Comparison of ENCODE assay signal across 18 cellular contexts in genomic region chr6:166657531-166657930, GRCh38. TPM values are rescaled to one million over a fixed set of nuclear protein-coding genes. Genes with fewer than 3 reads are reported as not detected.
A peak's percentile ranks its signal among the peaks of the same experiment; 100 is the strongest.
DNase-seq lines count a peak whose midpoint lies in the region; ATAC-seq, FAIRE-seq and TF ChIP-seq lines count a peak whose summit lies in the region.
"Had no signal": no experiment of that assay in that cellular context is flagged by ENCODE, and none has a peak within 500 bp of the region (broad histone marks: within the 10 kb centered on the region; RNA-seq: fewer than 3 reads in every experiment).

No MANE protein-coding gene starts in this region.

- 83% methylated on average over 9 of the region's 9 CpGs; no CpG with 5 or more reads in 1 of the 2 experiments for WGBS in H1 (ENCODE audit: extremely low coverage in 1 of 2, insufficient coverage in 1 of 2, insufficient read length in 1 of 2, insufficient replicate concordance in 2 of 2, low coverage in 1 of 2, low lambda C conversion rate in 2 of 2, missing lambda C conversion rate in 1 of 2), 2 experiments
- 90 to 95% methylated on average over 9 of the region's 9 CpGs for WGBS in thyroid gland, 2 donors

- no peaks in the 10 kb centered on the region for H3K79me2 ChIP-seq in H1 (ENCODE audit: control insufficient read depth in 1 of 2, insufficient read depth in 2 of 2, low read length in 2 of 2)

- peaks cover 0 to 27% (median 14%) of the 10 kb centered on the region in 4 experiments; a peak in 6 of 7 replicates for H3K27me3 ChIP-seq in H1 (replicated peaks in 1 of 4; ENCODE audit: control insufficient read depth in 3 of 4, extremely low read depth in 1 of 4, insufficient read depth in 3 of 4, low read length in 3 of 4)
- H3K27me3 ChIP-seq in thyroid gland: no peaks in the 10 kb centered on the region
- H3K27me3 ChIP-seq: pancreas had no signal

- peaks cover 0 to 2% of the 10 kb centered on the region in 2 experiments for H4K20me1 ChIP-seq in H1 (replicated peaks in 1 of 2; ENCODE audit: control insufficient read depth in 1 of 2, insufficient read depth in 2 of 2, low read length in 2 of 2)

- no peak overlapping the region for H2BK5ac ChIP-seq in H1 (ENCODE audit: low read depth, low read length)

- no peak overlapping the region for H4K5ac ChIP-seq in H1 (ENCODE audit: insufficient read length, low read depth, low read length)

- H3K23me2 ChIP-seq in H1 (ENCODE audit: low read depth, low read length): peaks cover 8% of the 10 kb centered on the region

- POLR2A ChIA-PET in H1 (lab: Charles Lee; ENCODE audit: partially characterized antibody): interaction anchor here (0.6 to 1.7 kb wide), 3 partner anchors 11 to 431 kb away, joined by 3 to 5 read pairs (median 3); no protein-coding TSS in a partner anchor

- no peaks in the 10 kb centered on the region for H3K36me3 Mint-ChIP-seq in activated T-cell treated with anti-CD3 and anti-CD28 coated beads, Interleukin-2, amount 50 U/mL, for 72 hours (ENCODE audit: insufficient read depth in 2 of 2)

- H2BK20ac ChIP-seq in H1 (ENCODE audit: low read length): 0 out of 2 replicates have a peak overlapping the region, but pooled peaks have one; percentile 49

- H3K4me3 ChIP-seq in H1 (ENCODE audit: extremely low read depth in 1 of 4, insufficient read depth in 2 of 4, low read depth in 3 of 4, low read length in 4 of 4) (peak overlapping the region in 1 of 4 experiments; percentile 70; a peak in 1 of 8 replicates), thyroid gland (replicated peaks in 1 of 3) (no peak overlapping the region)
- H3K4me3 ChIP-seq: pancreas had no signal

- H3K23ac ChIP-seq in H1 (ENCODE audit: insufficient read length): no peak overlapping the region

- no peak overlapping the region for H3K27ac Mint-ChIP-seq in activated T-cell treated with anti-CD3 and anti-CD28 coated beads, Interleukin-2, amount 50 U/mL, for 72 hours
- H3K27ac Mint-ChIP-seq in stimulated activated naive CD8-positive, alpha-beta T cell treated with anti-CD3 and anti-CD28 coated beads, Interleukin-15, amount 100 ng/mL, for 72 hours: no peak overlapping the region

- H3K9ac ChIP-seq in H1 (replicated peaks in 1 of 4; ENCODE audit: extremely low read depth in 1 of 4, low read depth in 3 of 4, low read length in 3 of 4): no peak overlapping the region; a peak in 2 of 7 replicates

- no peak overlapping the region for H2BK12ac ChIP-seq in H1 (ENCODE audit: low read depth, low read length)

- H3K9me3 Mint-ChIP-seq in activated T-cell treated with anti-CD3 and anti-CD28 coated beads, Interleukin-2, amount 50 U/mL, for 72 hours: no peaks in the 10 kb centered on the region
- H3K9me3 Mint-ChIP-seq in stimulated activated naive CD8-positive, alpha-beta T cell treated with anti-CD3 and anti-CD28 coated beads, Interleukin-15, amount 100 ng/mL, for 72 hours: no peaks in the 10 kb centered on the region

- H3K4me1 ChIP-seq in H1 (replicated peaks in 1 of 4; ENCODE audit: control insufficient read depth in 3 of 4, insufficient read depth in 4 of 4, low read length in 3 of 4) (peaks cover 0 to 17% (median 3%) of the 10 kb centered on the region in 4 experiments; a peak in 5 of 7 replicates), thyroid gland (peaks cover 0 to 15% of the 10 kb centered on the region in 2 donors)
- H3K4me1 ChIP-seq: pancreas had no signal

- H3K4ac ChIP-seq in H1 (replicated peaks; ENCODE audit: insufficient read length, low read depth, low read length): peak overlapping the region; percentile 13

- CTCF ChIA-PET in H1 (lab: Charles Lee; ENCODE audit: partially characterized antibody): interaction anchor here (1.9 kb wide), 1 partner anchor 117 kb away, joined by 4 read pairs; no protein-coding TSS in a partner anchor

- ATAC-seq in activated T-cell treated with anti-CD3 and anti-CD28 coated beads, Interleukin-2, amount 50 U/mL, for 72 hours (replicated peaks in 1 of 2): no peak
- ATAC-seq in stimulated activated naive CD8-positive, alpha-beta T cell treated with anti-CD3 and anti-CD28 coated beads, Interleukin-15, amount 100 ng/mL, for 72 hours: no peak
- ATAC-seq in sciatic nerve: no peak

- no peaks in the 10 kb centered on the region for H3K9me3 ChIP-seq in H1 (ENCODE audit: insufficient read depth in 2 of 2, low read depth in 1 of 2, low read length in 1 of 2)
- H3K9me3 ChIP-seq in thyroid gland: no peaks in the 10 kb centered on the region
- H3K9me3 ChIP-seq: pancreas had no signal

- H3K4me2 ChIP-seq in H1 (ENCODE audit: insufficient read depth in 1 of 2, low read depth in 2 of 2, low read length in 2 of 2): peak overlapping the region in 1 of 2 experiments; percentile 72; a peak in 1 of 4 replicates

- H3K36me3 ChIP-seq in H1 (ENCODE audit: control insufficient read depth in 2 of 4, insufficient read depth in 4 of 4, low read length in 3 of 4) (no peaks in the 10 kb centered on the region), thyroid gland (no peaks in the 10 kb centered on the region)
- H3K36me3 ChIP-seq: pancreas had no signal

- H3K14ac ChIP-seq in H1 (ENCODE audit: insufficient read length): no peak overlapping the region

- H3K79me1 ChIP-seq in H1 (ENCODE audit: low read depth, low read length): no peaks in the 10 kb centered on the region

- H2BK15ac ChIP-seq in H1 (ENCODE audit: low read length): no peak overlapping the region

- no peak overlapping the region for H2AFZ ChIP-seq in H1 (ENCODE audit: low read length)

- DNase-seq in activated T-cell treated with anti-CD3 and anti-CD28 coated beads, Interleukin-2, amount 50 U/mL, for 72 hours: no peak
- no peak for DNase-seq in activated T-cell treated with anti-CD3 and anti-CD28 coated beads, Interleukin-2, amount 50 U/mL, for 1 hour
- DNase-seq in NOMO-1 (lab: John Stamatoyannopoulos, UW; ENCODE audit: unreplicated experiment in 2 of 2): peak; percentile 56
- no peak for DNase-seq in H1 (ENCODE audit: low read depth in 1 of 2, low spot score in 2 of 2)
- no peak for DNase-seq in stimulated activated naive CD8-positive, alpha-beta T cell treated with anti-CD3 and anti-CD28 coated beads, Interleukin-15, amount 100 ng/mL, for 72 hours
- no peak for DNase-seq in stimulated activated CD4-positive, alpha-beta T cell treated with anti-CD3 and anti-CD28 coated beads, Interleukin-4, amount 100 ng/mL, for 1 hour
- DNase-seq in thyroid gland: no peak
- no peak for DNase-seq in sciatic nerve (ENCODE audit: low spot score)
- DNase-seq: activated naive CD4-positive, alpha-beta T cell treated with anti-CD3 and anti-CD28 coated beads, Interleukin-2, amount 50 U/mL, for 16 hours; effector CD4-positive, alpha-beta T cell; HCEC 1CT; left colon; NCI-H1417 treated with DMSO at 0.1 percent for 48 hours; NCI-H446; stimulated activated naive CD4-positive, alpha-beta T cell had no signal

- no peaks in the 10 kb centered on the region for H3K4me1 Mint-ChIP-seq in activated T-cell treated with anti-CD3 and anti-CD28 coated beads, Interleukin-2, amount 50 U/mL, for 72 hours (ENCODE audit: low read depth)
- H3K4me1 Mint-ChIP-seq in stimulated activated naive CD8-positive, alpha-beta T cell treated with anti-CD3 and anti-CD28 coated beads, Interleukin-15, amount 100 ng/mL, for 72 hours: peaks cover 17% of the 10 kb centered on the region

- TF ChIP-seq POLR2A in H1 (IDR thresholded peaks at IDR 0.05; ENCODE audit: control extremely low read depth in 1 of 2, low read depth in 2 of 2, low read length in 2 of 2) (no peak), thyroid gland (IDR thresholded peaks at IDR 0.05) (no peak)

- TF ChIP-seq EP300 in H1 (IDR thresholded peaks at IDR 0.05; ENCODE audit: borderline replicate concordance in 1 of 2, low read depth in 2 of 2, low read length in 2 of 2): no peak

- peak overlapping the region; percentile 75 to 79 for H3K4me3 Mint-ChIP-seq in activated T-cell treated with anti-CD3 and anti-CD28 coated beads, Interleukin-2, amount 50 U/mL, for 72 hours
- peak overlapping the region; percentile 45 to 79 for H3K4me3 Mint-ChIP-seq in stimulated activated naive CD8-positive, alpha-beta T cell treated with anti-CD3 and anti-CD28 coated beads, Interleukin-15, amount 100 ng/mL, for 72 hours

- peaks cover 19% of the 10 kb centered on the region for H3K27me3 Mint-ChIP-seq in activated T-cell treated with anti-CD3 and anti-CD28 coated beads, Interleukin-2, amount 50 U/mL, for 72 hours (ENCODE audit: low read depth)
- peaks cover 6% of the 10 kb centered on the region for H3K27me3 Mint-ChIP-seq in stimulated activated naive CD8-positive, alpha-beta T cell treated with anti-CD3 and anti-CD28 coated beads, Interleukin-15, amount 100 ng/mL, for 72 hours

- FAIRE-seq in H1 (lab: Jason Lieb, UNC): no peak
- FAIRE-seq: pancreas, TTC549, urothelium cell line had no signal

- H3K18ac ChIP-seq in H1 (ENCODE audit: extremely low read depth, low read length): no peak overlapping the region

- no peak overlapping the region; the same call in 1 of the 2 replicates for H2AK5ac ChIP-seq in H1 (ENCODE audit: low read depth, low read length)

- TF ChIP-seq RAD21 in H1 (IDR thresholded peaks at IDR 0.05 in 1 of 2, conservative IDR thresholded peaks at IDR 0.05 in 1 of 2; ENCODE audit: low read depth in 2 of 2, low read length in 2 of 2): no peak

- H2BK120ac ChIP-seq in H1 (replicated peaks; ENCODE audit: low read depth, low read length): no peak overlapping the region

- H3K27ac ChIP-seq in H1 (ENCODE audit: low read depth, low read length) (no peak overlapping the region), thyroid gland (no peak overlapping the region)
- H3K27ac ChIP-seq: pancreas had no signal

- H4K8ac ChIP-seq in H1 (ENCODE audit: extremely low read depth, insufficient read depth, low read length): no peak overlapping the region

- H4K91ac ChIP-seq in H1 (replicated peaks; ENCODE audit: insufficient read length, low read length): no peak overlapping the region

- TF ChIP-seq CTCF in H1 (IDR thresholded peaks at IDR 0.05; ENCODE audit: control extremely low read depth in 1 of 3, insufficient read depth in 1 of 3, low read depth in 1 of 3, low read length in 3 of 3): no peak
- TF ChIP-seq CTCF in thyroid gland (IDR thresholded peaks at IDR 0.05): no peak

- intact Hi-C loops in thyroid gland (cut with DNase I) (no loop called here), sciatic nerve (cut with DNase I) (no loop called here)

- H3K56ac ChIP-seq in H1 (replicated peaks; ENCODE audit: insufficient read length, low read depth, low read length): no peak overlapping the region

RNA-seq across cellular contexts. Expression of gene RPS6KA2, which starts 30.5 kb away (rescaled TPM):
- 10 to 100 TPM; 28.1 to 28.5 TPM for total RNA-seq in activated T-cell treated with anti-CD3 and anti-CD28 coated beads, Interleukin-2, amount 50 U/mL, for 72 hours
- 24.4 and 25.7 TPM in 2 replicates for total RNA-seq in H1 (2021; fragmentation: NEBNext Ultra II Directional; extraction: Animal tissue kit (Norgen Biotek cat#: 25700))
- polyA plus RNA-seq in H1 (2011; rRNA removed): 8.8 and 13.8 TPM in 2 replicates
- 12.1 TPM for polyA plus RNA-seq in H1 (2011; cell fraction: cytosol; rRNA removed)
- 22.2 TPM for polyA plus RNA-seq in H1 (2011; cell fraction: nucleus; rRNA removed)
- polyA plus RNA-seq in H1 (2012, experiment 1 of 2): 12.7 to 16.1 TPM (median 13.3 TPM) in 4 replicates
- polyA plus RNA-seq in H1 (2012, experiment 2 of 2): 7.8 TPM
- polyA plus RNA-seq in H1 (2013, experiment 1 of 2): 9.1 TPM
- polyA plus RNA-seq in H1 (2013, experiment 2 of 2): 8.6 TPM
- polyA minus RNA-seq in H1 (2011; rRNA and poly(A)+ RNA removed): 22.4 and 29.4 TPM in 2 replicates
- polyA minus RNA-seq in H1 (2011; cell fraction: cytosol; rRNA and poly(A)+ RNA removed): 9.8 TPM
- 37.0 TPM for polyA minus RNA-seq in H1 (2011; cell fraction: nucleus; rRNA and poly(A)+ RNA removed)
- total RNA-seq in thyroid gland (100 to 1,000 TPM in 1 of 4 donors, 10 to 100 TPM in 3; 64.9 to 101 (median 81.6) TPM), sciatic nerve (69.9 TPM)

Comparison
In these comparisons a context has a peak if more than half of its experiments do, and no peak if none do; other contexts are left out.
1. DNase-seq: peak in NOMO-1 (2 of 2); none in activated T-cell treated with anti-CD3 and anti-CD28 coated beads, Interleukin-2, amount 50 U/mL, for 72 hours (0 of 2), activated T-cell treated with anti-CD3 and anti-CD28 coated beads, Interleukin-2, amount 50 U/mL, for 1 hour (single experiment), H1 (0 of 2), stimulated activated naive CD8-positive, alpha-beta T cell treated with anti-CD3 and anti-CD28 coated beads, Interleukin-15, amount 100 ng/mL, for 72 hours (0 of 2), stimulated activated CD4-positive, alpha-beta T cell treated with anti-CD3 and anti-CD28 coated beads, Interleukin-4, amount 100 ng/mL, for 1 hour (single experiment), thyroid gland (0 of 2) and sciatic nerve (single experiment).